In the genomic region with DNA sequence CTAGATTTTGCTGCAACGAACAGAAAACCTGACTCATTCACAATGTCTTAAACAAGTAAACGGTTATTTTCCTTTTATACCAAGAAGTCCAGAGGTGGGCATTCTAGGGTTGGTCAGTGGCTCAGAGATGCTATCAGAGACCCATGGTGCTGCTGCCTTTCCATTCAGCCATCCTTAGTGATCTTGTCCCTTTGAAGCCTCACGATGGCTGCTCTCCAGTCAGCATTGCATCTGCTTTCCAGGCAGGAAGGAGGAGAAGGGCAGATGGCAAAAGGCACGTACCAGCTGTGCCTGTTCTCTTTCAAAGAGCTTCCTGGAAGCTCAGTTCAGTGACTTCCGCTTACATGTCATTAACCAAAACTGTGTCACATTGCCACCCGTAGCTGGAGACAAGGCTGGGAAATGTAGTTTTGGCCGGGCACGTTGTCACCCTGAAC, we compare ENCODE assay signal across 1 cellular context.
TF ChIP-seq lines count a peak whose summit lies in the region.

No MANE protein-coding gene starts in this region.

TF ChIP-seq in GM12878, 131 proteins besides CTCF, POLR2A, EP300 and RAD21 (continued from another document):
- TF ChIP-seq, protein P1, sequence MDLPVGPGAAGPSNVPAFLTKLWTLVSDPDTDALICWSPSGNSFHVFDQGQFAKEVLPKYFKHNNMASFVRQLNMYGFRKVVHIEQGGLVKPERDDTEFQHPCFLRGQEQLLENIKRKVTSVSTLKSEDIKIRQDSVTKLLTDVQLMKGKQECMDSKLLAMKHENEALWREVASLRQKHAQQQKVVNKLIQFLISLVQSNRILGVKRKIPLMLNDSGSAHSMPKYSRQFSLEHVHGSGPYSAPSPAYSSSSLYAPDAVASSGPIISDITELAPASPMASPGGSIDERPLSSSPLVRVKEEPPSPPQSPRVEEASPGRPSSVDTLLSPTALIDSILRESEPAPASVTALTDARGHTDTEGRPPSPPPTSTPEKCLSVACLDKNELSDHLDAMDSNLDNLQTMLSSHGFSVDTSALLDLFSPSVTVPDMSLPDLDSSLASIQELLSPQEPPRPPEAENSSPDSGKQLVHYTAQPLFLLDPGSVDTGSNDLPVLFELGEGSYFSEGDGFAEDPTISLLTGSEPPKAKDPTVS (IDR thresholded peaks at IDR 0.05; ENCODE audit: low read depth, low read length) = no peak
- TF ChIP-seq SREBF1 (IDR thresholded peaks at IDR 0.05; ENCODE audit: low read length) = no peak
- TF ChIP-seq SP1 (IDR thresholded peaks at IDR 0.05; ENCODE audit: low read depth, low read length) = no peak
- TF ChIP-seq, protein P2, sequence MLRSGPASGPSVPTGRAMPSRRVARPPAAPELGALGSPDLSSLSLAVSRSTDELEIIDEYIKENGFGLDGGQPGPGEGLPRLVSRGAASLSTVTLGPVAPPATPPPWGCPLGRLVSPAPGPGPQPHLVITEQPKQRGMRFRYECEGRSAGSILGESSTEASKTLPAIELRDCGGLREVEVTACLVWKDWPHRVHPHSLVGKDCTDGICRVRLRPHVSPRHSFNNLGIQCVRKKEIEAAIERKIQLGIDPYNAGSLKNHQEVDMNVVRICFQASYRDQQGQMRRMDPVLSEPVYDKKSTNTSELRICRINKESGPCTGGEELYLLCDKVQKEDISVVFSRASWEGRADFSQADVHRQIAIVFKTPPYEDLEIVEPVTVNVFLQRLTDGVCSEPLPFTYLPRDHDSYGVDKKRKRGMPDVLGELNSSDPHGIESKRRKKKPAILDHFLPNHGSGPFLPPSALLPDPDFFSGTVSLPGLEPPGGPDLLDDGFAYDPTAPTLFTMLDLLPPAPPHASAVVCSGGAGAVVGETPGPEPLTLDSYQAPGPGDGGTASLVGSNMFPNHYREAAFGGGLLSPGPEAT (IDR thresholded peaks at IDR 0.05; ENCODE audit: low read depth) = no peak
- TF ChIP-seq, protein P3, sequence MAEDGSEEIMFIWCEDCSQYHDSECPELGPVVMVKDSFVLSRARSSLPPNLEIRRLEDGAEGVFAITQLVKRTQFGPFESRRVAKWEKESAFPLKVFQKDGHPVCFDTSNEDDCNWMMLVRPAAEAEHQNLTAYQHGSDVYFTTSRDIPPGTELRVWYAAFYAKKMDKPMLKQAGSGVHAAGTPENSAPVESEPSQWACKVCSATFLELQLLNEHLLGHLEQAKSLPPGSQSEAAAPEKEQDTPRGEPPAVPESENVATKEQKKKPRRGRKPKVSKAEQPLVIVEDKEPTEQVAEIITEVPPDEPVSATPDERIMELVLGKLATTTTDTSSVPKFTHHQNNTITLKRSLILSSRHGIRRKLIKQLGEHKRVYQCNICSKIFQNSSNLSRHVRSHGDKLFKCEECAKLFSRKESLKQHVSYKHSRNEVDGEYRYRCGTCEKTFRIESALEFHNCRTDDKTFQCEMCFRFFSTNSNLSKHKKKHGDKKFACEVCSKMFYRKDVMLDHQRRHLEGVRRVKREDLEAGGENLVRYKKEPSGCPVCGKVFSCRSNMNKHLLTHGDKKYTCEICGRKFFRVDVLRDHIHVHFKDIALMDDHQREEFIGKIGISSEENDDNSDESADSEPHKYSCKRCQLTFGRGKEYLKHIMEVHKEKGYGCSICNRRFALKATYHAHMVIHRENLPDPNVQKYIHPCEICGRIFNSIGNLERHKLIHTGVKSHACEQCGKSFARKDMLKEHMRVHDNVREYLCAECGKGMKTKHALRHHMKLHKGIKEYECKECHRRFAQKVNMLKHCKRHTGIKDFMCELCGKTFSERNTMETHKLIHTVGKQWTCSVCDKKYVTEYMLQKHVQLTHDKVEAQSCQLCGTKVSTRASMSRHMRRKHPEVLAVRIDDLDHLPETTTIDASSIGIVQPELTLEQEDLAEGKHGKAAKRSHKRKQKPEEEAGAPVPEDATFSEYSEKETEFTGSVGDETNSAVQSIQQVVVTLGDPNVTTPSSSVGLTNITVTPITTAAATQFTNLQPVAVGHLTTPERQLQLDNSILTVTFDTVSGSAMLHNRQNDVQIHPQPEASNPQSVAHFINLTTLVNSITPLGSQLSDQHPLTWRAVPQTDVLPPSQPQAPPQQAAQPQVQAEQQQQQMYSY (CRISPR knock-in tag; IDR thresholded peaks at IDR 0.05) = no peak
- no peak for TF ChIP-seq HDAC6 (IDR thresholded peaks at IDR 0.05; ENCODE audit: unreplicated experiment)
- TF ChIP-seq RB1 (IDR thresholded peaks at IDR 0.05; ENCODE audit: borderline replicate concordance) = no peak
- TF ChIP-seq RBBP5 (conservative IDR thresholded peaks at IDR 0.05) = no peak
- no peak; a peak in 1 of 4 replicates for TF ChIP-seq BHLHE40 (IDR thresholded peaks at IDR 0.05; ENCODE audit: borderline replicate concordance in 1 of 2, low read depth in 2 of 2, low read length in 1 of 2)
- TF ChIP-seq PML (IDR thresholded peaks at IDR 0.05; ENCODE audit: low read length) = no peak
- no peak for TF ChIP-seq ZNF384 (IDR thresholded peaks at IDR 0.05; ENCODE audit: borderline replicate concordance, low read depth, low read length)
- TF ChIP-seq EGR1 (IDR thresholded peaks at IDR 0.05; ENCODE audit: borderline replicate concordance in 1 of 2, low read depth in 2 of 2, low read length in 2 of 2) = no peak; a peak in 1 of 3 replicates
- peak; percentile 47; the same call in 1 of the 2 replicates for TF ChIP-seq EED (IDR thresholded peaks at IDR 0.05; ENCODE audit: low read depth)
- TF ChIP-seq SMC3 (IDR thresholded peaks at IDR 0.05; ENCODE audit: borderline replicate concordance, low read length) = no peak
- TF ChIP-seq, protein P4, sequence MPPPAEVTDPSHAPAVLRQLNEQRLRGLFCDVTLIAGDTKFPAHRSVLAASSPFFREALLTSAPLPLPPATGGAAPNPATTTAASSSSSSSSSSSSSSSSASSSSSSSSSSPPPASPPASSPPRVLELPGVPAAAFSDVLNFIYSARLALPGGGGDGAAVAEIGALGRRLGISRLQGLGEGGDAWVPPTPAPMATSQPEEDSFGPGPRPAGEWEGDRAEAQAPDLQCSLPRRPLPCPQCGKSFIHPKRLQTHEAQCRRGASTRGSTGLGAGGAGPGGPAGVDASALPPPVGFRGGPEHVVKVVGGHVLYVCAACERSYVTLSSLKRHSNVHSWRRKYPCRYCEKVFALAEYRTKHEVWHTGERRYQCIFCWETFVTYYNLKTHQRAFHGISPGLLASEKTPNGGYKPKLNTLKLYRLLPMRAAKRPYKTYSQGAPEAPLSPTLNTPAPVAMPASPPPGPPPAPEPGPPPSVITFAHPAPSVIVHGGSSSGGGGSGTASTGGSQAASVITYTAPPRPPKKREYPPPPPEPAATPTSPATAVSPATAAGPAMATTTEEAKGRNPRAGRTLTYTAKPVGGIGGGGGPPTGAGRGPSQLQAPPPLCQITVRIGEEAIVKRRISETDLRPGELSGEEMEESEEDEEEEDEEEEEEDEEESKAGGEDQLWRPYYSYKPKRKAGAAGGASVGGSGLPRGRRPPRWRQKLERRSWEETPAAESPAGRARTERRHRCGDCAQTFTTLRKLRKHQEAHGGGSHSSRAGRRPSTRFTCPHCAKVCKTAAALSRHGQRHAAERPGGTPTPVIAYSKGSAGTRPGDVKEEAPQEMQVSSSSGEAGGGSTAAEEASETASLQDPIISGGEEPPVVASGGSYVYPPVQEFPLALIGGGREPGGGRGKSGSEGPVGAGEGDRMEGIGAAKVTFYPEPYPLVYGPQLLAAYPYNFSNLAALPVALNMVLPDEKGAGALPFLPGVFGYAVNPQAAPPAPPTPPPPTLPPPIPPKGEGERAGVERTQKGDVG (CRISPR knock-in tag; IDR thresholded peaks at IDR 0.05) = no peak
- no peak for TF ChIP-seq EZH2 (IDR thresholded peaks at IDR 0.05; ENCODE audit: borderline replicate concordance, control insufficient read depth, low read depth, low read length)
- peak; percentile 68; the same call in 1 of the 2 replicates for TF ChIP-seq SPI1 (IDR thresholded peaks at IDR 0.05; ENCODE audit: borderline replicate concordance, insufficient read depth, low read depth, low read length)
- TF ChIP-seq LARP7 (IDR thresholded peaks at IDR 0.05) = no peak
- TF ChIP-seq, protein P5, sequence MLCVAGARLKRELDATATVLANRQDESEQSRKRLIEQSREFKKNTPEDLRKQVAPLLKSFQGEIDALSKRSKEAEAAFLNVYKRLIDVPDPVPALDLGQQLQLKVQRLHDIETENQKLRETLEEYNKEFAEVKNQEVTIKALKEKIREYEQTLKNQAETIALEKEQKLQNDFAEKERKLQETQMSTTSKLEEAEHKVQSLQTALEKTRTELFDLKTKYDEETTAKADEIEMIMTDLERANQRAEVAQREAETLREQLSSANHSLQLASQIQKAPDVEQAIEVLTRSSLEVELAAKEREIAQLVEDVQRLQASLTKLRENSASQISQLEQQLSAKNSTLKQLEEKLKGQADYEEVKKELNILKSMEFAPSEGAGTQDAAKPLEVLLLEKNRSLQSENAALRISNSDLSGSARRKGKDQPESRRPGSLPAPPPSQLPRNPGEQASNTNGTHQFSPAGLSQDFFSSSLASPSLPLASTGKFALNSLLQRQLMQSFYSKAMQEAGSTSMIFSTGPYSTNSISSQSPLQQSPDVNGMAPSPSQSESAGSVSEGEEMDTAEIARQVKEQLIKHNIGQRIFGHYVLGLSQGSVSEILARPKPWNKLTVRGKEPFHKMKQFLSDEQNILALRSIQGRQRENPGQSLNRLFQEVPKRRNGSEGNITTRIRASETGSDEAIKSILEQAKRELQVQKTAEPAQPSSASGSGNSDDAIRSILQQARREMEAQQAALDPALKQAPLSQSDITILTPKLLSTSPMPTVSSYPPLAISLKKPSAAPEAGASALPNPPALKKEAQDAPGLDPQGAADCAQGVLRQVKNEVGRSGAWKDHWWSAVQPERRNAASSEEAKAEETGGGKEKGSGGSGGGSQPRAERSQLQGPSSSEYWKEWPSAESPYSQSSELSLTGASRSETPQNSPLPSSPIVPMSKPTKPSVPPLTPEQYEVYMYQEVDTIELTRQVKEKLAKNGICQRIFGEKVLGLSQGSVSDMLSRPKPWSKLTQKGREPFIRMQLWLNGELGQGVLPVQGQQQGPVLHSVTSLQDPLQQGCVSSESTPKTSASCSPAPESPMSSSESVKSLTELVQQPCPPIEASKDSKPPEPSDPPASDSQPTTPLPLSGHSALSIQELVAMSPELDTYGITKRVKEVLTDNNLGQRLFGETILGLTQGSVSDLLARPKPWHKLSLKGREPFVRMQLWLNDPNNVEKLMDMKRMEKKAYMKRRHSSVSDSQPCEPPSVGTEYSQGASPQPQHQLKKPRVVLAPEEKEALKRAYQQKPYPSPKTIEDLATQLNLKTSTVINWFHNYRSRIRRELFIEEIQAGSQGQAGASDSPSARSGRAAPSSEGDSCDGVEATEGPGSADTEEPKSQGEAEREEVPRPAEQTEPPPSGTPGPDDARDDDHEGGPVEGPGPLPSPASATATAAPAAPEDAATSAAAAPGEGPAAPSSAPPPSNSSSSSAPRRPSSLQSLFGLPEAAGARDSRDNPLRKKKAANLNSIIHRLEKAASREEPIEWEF (IDR thresholded peaks at IDR 0.05; ENCODE audit: insufficient replicate concordance, low read depth, low read length) = no peak
- no peak for TF ChIP-seq NFYA (IDR thresholded peaks at IDR 0.05; ENCODE audit: borderline replicate concordance, low read depth, low read length)
- TF ChIP-seq, protein P6, sequence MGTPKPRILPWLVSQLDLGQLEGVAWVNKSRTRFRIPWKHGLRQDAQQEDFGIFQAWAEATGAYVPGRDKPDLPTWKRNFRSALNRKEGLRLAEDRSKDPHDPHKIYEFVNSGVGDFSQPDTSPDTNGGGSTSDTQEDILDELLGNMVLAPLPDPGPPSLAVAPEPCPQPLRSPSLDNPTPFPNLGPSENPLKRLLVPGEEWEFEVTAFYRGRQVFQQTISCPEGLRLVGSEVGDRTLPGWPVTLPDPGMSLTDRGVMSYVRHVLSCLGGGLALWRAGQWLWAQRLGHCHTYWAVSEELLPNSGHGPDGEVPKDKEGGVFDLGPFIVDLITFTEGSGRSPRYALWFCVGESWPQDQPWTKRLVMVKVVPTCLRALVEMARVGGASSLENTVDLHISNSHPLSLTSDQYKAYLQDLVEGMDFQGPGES (IDR thresholded peaks at IDR 0.05) = no peak
- TF ChIP-seq ZNF622 (IDR thresholded peaks at IDR 0.05) = no peak
- TF ChIP-seq MYB (IDR thresholded peaks at IDR 0.05; ENCODE audit: borderline replicate concordance, low read depth, low read length) = no peak
- 0 out of 2 replicates have a peak, but pooled peaks have one; percentile 40 for TF ChIP-seq GATAD2B (conservative IDR thresholded peaks at IDR 0.05; ENCODE audit: low read depth)
- no peak for TF ChIP-seq SUPT20H (IDR thresholded peaks at IDR 0.05; ENCODE audit: borderline replicate concordance, control insufficient read depth, low read depth, low read length)
- TF ChIP-seq HDGF (IDR thresholded peaks at IDR 0.05) = no peak
- TF ChIP-seq, protein P7, sequence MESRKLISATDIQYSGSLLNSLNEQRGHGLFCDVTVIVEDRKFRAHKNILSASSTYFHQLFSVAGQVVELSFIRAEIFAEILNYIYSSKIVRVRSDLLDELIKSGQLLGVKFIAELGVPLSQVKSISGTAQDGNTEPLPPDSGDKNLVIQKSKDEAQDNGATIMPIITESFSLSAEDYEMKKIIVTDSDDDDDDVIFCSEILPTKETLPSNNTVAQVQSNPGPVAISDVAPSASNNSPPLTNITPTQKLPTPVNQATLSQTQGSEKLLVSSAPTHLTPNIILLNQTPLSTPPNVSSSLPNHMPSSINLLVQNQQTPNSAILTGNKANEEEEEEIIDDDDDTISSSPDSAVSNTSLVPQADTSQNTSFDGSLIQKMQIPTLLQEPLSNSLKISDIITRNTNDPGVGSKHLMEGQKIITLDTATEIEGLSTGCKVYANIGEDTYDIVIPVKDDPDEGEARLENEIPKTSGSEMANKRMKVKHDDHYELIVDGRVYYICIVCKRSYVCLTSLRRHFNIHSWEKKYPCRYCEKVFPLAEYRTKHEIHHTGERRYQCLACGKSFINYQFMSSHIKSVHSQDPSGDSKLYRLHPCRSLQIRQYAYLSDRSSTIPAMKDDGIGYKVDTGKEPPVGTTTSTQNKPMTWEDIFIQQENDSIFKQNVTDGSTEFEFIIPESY (IDR thresholded peaks at IDR 0.05) = no peak
- no peak for TF ChIP-seq SUZ12 (IDR thresholded peaks at IDR 0.05; ENCODE audit: unreplicated experiment)
- TF ChIP-seq, protein P8, sequence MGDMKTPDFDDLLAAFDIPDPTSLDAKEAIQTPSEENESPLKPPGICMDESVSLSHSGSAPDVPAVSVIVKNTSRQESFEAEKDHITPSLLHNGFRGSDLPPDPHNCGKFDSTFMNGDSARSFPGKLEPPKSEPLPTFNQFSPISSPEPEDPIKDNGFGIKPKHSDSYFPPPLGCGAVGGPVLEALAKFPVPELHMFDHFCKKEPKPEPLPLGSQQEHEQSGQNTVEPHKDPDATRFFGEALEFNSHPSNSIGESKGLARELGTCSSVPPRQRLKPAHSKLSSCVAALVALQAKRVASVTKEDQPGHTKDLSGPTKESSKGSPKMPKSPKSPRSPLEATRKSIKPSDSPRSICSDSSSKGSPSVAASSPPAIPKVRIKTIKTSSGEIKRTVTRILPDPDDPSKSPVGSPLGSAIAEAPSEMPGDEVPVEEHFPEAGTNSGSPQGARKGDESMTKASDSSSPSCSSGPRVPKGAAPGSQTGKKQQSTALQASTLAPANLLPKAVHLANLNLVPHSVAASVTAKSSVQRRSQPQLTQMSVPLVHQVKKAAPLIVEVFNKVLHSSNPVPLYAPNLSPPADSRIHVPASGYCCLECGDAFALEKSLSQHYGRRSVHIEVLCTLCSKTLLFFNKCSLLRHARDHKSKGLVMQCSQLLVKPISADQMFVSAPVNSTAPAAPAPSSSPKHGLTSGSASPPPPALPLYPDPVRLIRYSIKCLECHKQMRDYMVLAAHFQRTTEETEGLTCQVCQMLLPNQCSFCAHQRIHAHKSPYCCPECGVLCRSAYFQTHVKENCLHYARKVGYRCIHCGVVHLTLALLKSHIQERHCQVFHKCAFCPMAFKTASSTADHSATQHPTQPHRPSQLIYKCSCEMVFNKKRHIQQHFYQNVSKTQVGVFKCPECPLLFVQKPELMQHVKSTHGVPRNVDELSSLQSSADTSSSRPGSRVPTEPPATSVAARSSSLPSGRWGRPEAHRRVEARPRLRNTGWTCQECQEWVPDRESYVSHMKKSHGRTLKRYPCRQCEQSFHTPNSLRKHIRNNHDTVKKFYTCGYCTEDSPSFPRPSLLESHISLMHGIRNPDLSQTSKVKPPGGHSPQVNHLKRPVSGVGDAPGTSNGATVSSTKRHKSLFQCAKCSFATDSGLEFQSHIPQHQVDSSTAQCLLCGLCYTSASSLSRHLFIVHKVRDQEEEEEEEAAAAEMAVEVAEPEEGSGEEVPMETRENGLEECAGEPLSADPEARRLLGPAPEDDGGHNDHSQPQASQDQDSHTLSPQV (IDR thresholded peaks at IDR 0.05) = no peak
- no peak for TF ChIP-seq NR2F1 (conservative IDR thresholded peaks at IDR 0.05)
